Comparison of ENCODE assay signal across 9 cellular contexts in the genomic region with DNA sequence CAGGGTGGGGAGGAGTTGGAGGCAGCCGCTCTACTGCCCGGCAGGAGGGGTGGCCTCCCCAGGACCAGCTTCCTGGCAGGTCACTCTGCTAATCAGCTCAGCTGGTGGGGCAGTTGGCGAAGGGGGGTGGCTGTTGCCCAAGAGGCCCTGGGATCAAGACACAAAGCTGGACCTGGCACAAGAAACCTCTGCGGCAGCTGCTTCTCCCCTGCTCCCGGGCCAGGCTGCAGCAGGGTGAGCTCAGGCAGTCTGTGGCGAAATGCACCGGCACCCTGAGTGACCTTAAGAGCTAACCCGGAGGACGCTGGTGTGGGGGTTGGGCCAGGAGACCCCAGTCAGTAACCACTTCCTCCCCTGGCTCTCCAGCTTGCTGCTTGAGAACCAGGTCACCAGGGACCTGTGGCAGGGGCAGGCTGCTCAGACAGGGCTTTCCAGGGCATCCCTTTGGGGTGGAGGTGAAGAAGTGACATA. TPM values are rescaled to one million over a fixed set of nuclear protein-coding genes. Genes with fewer than 3 reads are reported as not detected.
DNase-seq lines count a peak whose midpoint lies in the region; ATAC-seq, FAIRE-seq and TF ChIP-seq lines count a peak whose summit lies in the region.
"Had no signal": no experiment of that assay in that cellular context is flagged by ENCODE, and none has a peak within 500 bp of the region (broad histone marks: within the 10 kb centered on the region; RNA-seq: fewer than 3 reads in every experiment).

No MANE protein-coding gene starts in this region.

- no peak for DNase-seq in GM12891 (ENCODE audit: insufficient read length, low spot score)
- peak; percentile 91 for DNase-seq in SKM-1 (lab: John Stamatoyannopoulos, UW; ENCODE audit: unreplicated experiment)
- DNase-seq in esophagus muscularis mucosa (ENCODE audit: extremely low spot score), result no peak
- DNase-seq in ovary, result peak; percentile 48 to 72 (median 50)
- DNase-seq in stimulated activated CD4-positive, alpha-beta T cell treated with anti-CD3 and anti-CD28 coated beads, Interleukin-2, amount 100 ng/mL, for 24 hours, result no peak
- DNase-seq in dedifferentiated amniotic fluid mesenchymal stem cell (ENCODE audit: extremely low spot score), result no peak

- H3K9me3 ChIP-seq in esophagus muscularis mucosa, result no peaks in the 10 kb centered on the region
- H3K9me3 ChIP-seq in ovary, result no peaks in the 10 kb centered on the region

- H3K36me3 ChIP-seq in esophagus muscularis mucosa (no peaks in the 10 kb centered on the region), ovary (no peaks in the 10 kb centered on the region)

- TF ChIP-seq POLR2A in GM12891 (IDR thresholded peaks at IDR 0.05; ENCODE audit: low read depth, low read length), result no peak
- no peak for TF ChIP-seq POLR2A in esophagus muscularis mucosa (IDR thresholded peaks at IDR 0.05; ENCODE audit: low read depth)
- no peak for TF ChIP-seq POLR2A in ovary (IDR thresholded peaks at IDR 0.05)

- 46% methylated on average over 3 of the region's 9 CpGs for WGBS in esophagus muscularis mucosa
- 18 to 26% (median 25%) methylated on average over 9 of the region's 9 CpGs for WGBS in ovary, 3 donors

- TF ChIP-seq CTCF in esophagus muscularis mucosa (IDR thresholded peaks at IDR 0.05) (no peak), ovary (IDR thresholded peaks at IDR 0.05) (no peak)

- TF ChIP-seq EP300 in esophagus muscularis mucosa (IDR thresholded peaks at IDR 0.05) (no peak), ovary (IDR thresholded peaks at IDR 0.05) (no peak)

- H3K27ac ChIP-seq in esophagus muscularis mucosa (replicated peaks in 1 of 4) (peak overlapping the region in 3 of 4 donors; percentile 35 to 61 (median 59)), ovary (peak overlapping the region in 1 of 2 donors; percentile 37)

- ATAC-seq in HG03439 (IDR thresholded peaks at IDR 0.05; ENCODE audit: unreplicated experiment), result no peak
- ATAC-seq in HG02840 (IDR thresholded peaks at IDR 0.05; ENCODE audit: low FRiP score, unreplicated experiment), result no peak

- H3K4me3 ChIP-seq in esophagus muscularis mucosa, result no peak overlapping the region
- no peak overlapping the region for H3K4me3 ChIP-seq in ovary

- H3K4me1 ChIP-seq in esophagus muscularis mucosa (peaks cover 31 to 51% (median 37%) of the 10 kb centered on the region in 4 donors), ovary (ENCODE audit: insufficient read depth) (peaks cover 35% of the 10 kb centered on the region)

- no peak for FAIRE-seq in GM12891 (lab: Jason Lieb, UNC)
- FAIRE-seq: H54 had no signal

- intact Hi-C loops in esophagus muscularis mucosa (cut with DNase I) (loop anchor here (2.0 kb wide), 1 partner anchor 53 kb away; no protein-coding TSS in a partner anchor), ovary (cut with DNase I) (no loop called here)

- H3K27me3 ChIP-seq in esophagus muscularis mucosa (no peaks in the 10 kb centered on the region), ovary (no peaks in the 10 kb centered on the region)

TF ChIP-seq in GM12891, 5 proteins besides CTCF, POLR2A, EP300 and RAD21:
- TF ChIP-seq TAF1 (IDR thresholded peaks at IDR 0.05; ENCODE audit: low read depth, low read length), result no peak
- TF ChIP-seq SPI1 (IDR thresholded peaks at IDR 0.05; ENCODE audit: low read depth, low read length), result peak; percentile 43

RNA-seq across cellular contexts. Expression of gene TOGARAM2, which starts 31.1 kb away (rescaled TPM):
- polyA plus RNA-seq in GM12891 (2012; ENCODE audit: low read depth, missing spikeins), result 0.18 TPM
- total RNA-seq in esophagus muscularis mucosa, result under 1 TPM; 0.57 to 0.99 (median 0.77) TPM
- total RNA-seq in ovary, result 10 to 100 TPM in 1 of 7 donors, 1 to 10 TPM in 5, under 1 TPM in 1; 0.95 to 21.1 (median 1.8) TPM
- polyA plus RNA-seq in ovary, result under 1 TPM; 0.33 to 0.58 TPM

Comparison
In these comparisons a context has a peak if more than half of its experiments do, and no peak if none do; other contexts are left out.
1. DNase-seq: peak in SKM-1 (single experiment) and ovary (5 of 5); none in GM12891 (single experiment), esophagus muscularis mucosa (single experiment), stimulated activated CD4-positive, alpha-beta T cell treated with anti-CD3 and anti-CD28 coated beads, Interleukin-2, amount 100 ng/mL, for 24 hours (0 of 2) and dedifferentiated amniotic fluid mesenchymal stem cell (single experiment).